8 cellular contexts compared by ENCODE assay signal in the genomic region with DNA sequence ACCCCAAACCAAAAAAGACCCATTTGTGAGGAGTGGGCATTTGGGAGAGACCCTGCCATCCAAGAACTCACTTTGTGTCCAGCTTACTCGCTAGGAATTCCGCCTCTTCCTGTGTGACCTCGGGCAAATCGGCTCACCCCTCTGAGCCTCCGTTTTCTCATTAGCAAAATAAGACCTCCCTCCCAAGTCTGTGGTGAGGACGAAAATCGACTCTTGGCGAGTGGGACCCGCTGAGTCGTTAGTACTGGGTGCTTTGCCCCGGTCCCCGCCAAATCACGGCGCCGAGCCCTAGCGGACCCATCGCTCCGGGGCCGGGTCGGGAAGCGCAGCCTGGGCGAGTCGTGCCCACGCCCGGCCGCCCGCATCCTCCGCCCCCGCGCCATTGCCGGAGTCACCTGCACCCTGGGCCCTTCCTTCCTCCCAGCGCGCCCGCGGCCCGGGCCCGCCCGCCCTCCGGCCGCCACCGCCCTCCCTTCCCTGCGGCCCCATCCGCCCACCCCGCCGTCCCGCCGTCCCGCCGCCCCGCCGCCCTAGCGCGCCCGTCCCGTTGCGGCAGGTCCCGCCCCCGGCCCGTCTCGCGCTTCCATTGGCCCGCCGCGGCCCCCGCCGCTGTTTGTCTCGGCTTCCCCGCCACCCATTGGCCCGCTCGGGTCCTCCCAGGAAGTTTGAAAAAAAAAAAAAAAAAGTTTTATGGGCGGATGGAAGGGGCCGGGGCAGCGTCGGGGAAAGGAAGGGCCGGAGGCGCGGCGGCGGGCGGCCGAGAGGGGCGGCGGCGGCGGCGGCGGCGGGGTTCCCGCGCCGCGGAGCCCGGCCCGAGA. TPM values are rescaled to one million over a fixed set of nuclear protein-coding genes. Genes with fewer than 3 reads are reported as not detected.
DNase-seq lines count a peak whose midpoint lies in the region; ATAC-seq and TF ChIP-seq lines count a peak whose summit lies in the region.

No MANE protein-coding gene starts in this region.

- H2AFZ ChIP-seq in ACC112 (ENCODE audit: low read length, unreplicated experiment) = peak overlapping the region; percentile 38

- DNase-seq in NCI-H82 treated with DMSO at 0.1 percent for 48 hours (lab: John Stamatoyannopoulos, UW; ENCODE audit: unreplicated experiment) (peak; percentile 36), lung (ENCODE audit: low spot score) (peak; percentile 91)
- peak; percentile 56 to 82 for DNase-seq in activated CD8-positive, alpha-beta memory T cell treated with anti-CD3 and anti-CD28 coated beads for 1 hour (ENCODE audit: extremely low read depth in 1 of 2, low read depth in 1 of 2)
- peak; percentile 86 to 90 for DNase-seq in stimulated activated CD4-positive, alpha-beta T cell treated with anti-CD3 and anti-CD28 coated beads, Interleukin-4, amount 100 ng/mL, for 48 hours (ENCODE audit: low read depth in 2 of 2)

- TF ChIP-seq CTCF in lung (IDR thresholded peaks at IDR 0.05; ENCODE audit: control extremely low read depth, extremely low read depth) = no peak

- ATAC-seq in GM18907 (IDR thresholded peaks at IDR 0.05; ENCODE audit: unreplicated experiment) = peak; percentile 65
- ATAC-seq in HG03342 (IDR thresholded peaks at IDR 0.05; ENCODE audit: unreplicated experiment) = peak; percentile 58
- ATAC-seq in lung (ENCODE audit: insufficient read depth, low FRiP score) = peak; percentile 88

- H3K27ac ChIP-seq in ACC112 (ENCODE audit: low read depth, low read length) (peak overlapping the region; percentile 96), ectodermal cell (ENCODE audit: insufficient read depth, low read depth, low read length, poor library complexity, severe bottlenecking) (no peak overlapping the region), lung (ENCODE audit: low read depth in 1 of 2, low read length in 1 of 2) (peak overlapping the region; percentile 98 to 99)

- H3K27me3 ChIP-seq in ACC112 (ENCODE audit: insufficient read depth, low read length) = no peaks in the 10 kb centered on the region
- no peaks in the 10 kb centered on the region for H3K27me3 ChIP-seq in ectodermal cell (ENCODE audit: control insufficient read depth, insufficient read depth, low read length, poor library complexity, severe bottlenecking)
- H3K27me3 ChIP-seq in lung (ENCODE audit: control insufficient read depth, insufficient read depth) = no peaks in the 10 kb centered on the region

- H3K4me1 ChIP-seq in ACC112 (ENCODE audit: control insufficient read depth, insufficient read depth, low read length, unreplicated experiment) = peaks cover 70% of the 10 kb centered on the region
- peaks cover 17% of the 10 kb centered on the region for H3K4me1 ChIP-seq in ectodermal cell (ENCODE audit: control insufficient read depth, insufficient read depth, low read length)
- H3K4me1 ChIP-seq in lung (ENCODE audit: control insufficient read depth in 2 of 2, insufficient read depth in 2 of 2, low read length in 2 of 2) = peaks cover 16 to 30% of the 10 kb centered on the region in 2 donors

- 0% methylated on average over 90 to 93 of the region's 94 CpGs for WGBS in ectodermal cell, 2 experiments
- WGBS in lung, 2 donors = 0 to 1% methylated on average over 49 to 94 of the region's 94 CpGs

- H3K4me3 ChIP-seq in ACC112 (ENCODE audit: low read depth, low read length) (peak overlapping the region; percentile 98), ectodermal cell (ENCODE audit: insufficient read depth, low read depth, low read length) (peak overlapping the region; percentile 94), lung (peak overlapping the region; percentile 95)

- H3K9me3 ChIP-seq in ectodermal cell (ENCODE audit: control insufficient read depth, low read length) (no peaks in the 10 kb centered on the region), lung (ENCODE audit: control insufficient read depth in 2 of 2, insufficient read depth in 1 of 2, low read length in 1 of 2) (no peaks in the 10 kb centered on the region)

- H3K36me3 ChIP-seq in ACC112 (ENCODE audit: insufficient read depth, low read length) (no peaks in the 10 kb centered on the region), ectodermal cell (ENCODE audit: control insufficient read depth, insufficient read depth, low read length) (no peaks in the 10 kb centered on the region), lung (ENCODE audit: control insufficient read depth in 2 of 2, insufficient read depth in 2 of 2, low read length in 2 of 2) (peaks cover 0 to 5% of the 10 kb centered on the region in 2 donors)

- H3K79me2 ChIP-seq in ACC112 (ENCODE audit: control insufficient read depth, insufficient read depth, low read length, unreplicated experiment) = peaks cover 47% of the 10 kb centered on the region

RNA-seq across cellular contexts. Expression of gene TRIOBP, which starts 48.9 kb away (rescaled TPM):
- polyA plus RNA-seq in ectodermal cell (2013, experiment 1 of 4) = 48.7 TPM
- polyA plus RNA-seq in ectodermal cell (2013, experiment 2 of 4) = 47.7 TPM
- polyA plus RNA-seq in ectodermal cell (2013, experiment 3 of 4) = 45.2 TPM
- polyA plus RNA-seq in ectodermal cell (2013, experiment 4 of 4) = 47.4 TPM
- total RNA-seq in lung = 100 to 1,000 TPM in 1 of 2 donors, 10 to 100 TPM in 1; 99.3 to 105 TPM
- polyA plus RNA-seq in lung = 10 to 100 TPM; 37.1 to 70.7 TPM

RNA-seq across cellular contexts. Expression of gene NOL12, which starts 59.6 kb away (rescaled TPM):
- polyA plus RNA-seq in ectodermal cell (2013, experiment 1 of 4) = 25.7 TPM
- 25.1 TPM for polyA plus RNA-seq in ectodermal cell (2013, experiment 2 of 4)
- 28.9 TPM for polyA plus RNA-seq in ectodermal cell (2013, experiment 3 of 4)
- 24.2 TPM for polyA plus RNA-seq in ectodermal cell (2013, experiment 4 of 4)
- total RNA-seq in lung = 10 to 100 TPM; 14.5 to 27.4 TPM
- polyA plus RNA-seq in lung = 10 to 100 TPM; 31.5 to 37.0 TPM

Comparison
In these comparisons a context has a peak if more than half of its experiments do, and no peak if none do; other contexts are left out.
1. DNase-seq: peak in every context shown above with its lines; median percentile 91 in lung; 88 in stimulated activated CD4-positive, alpha-beta T cell treated with anti-CD3 and anti-CD28 coated beads, Interleukin-4, amount 100 ng/mL, for 48 hours; 69 in activated CD8-positive, alpha-beta memory T cell treated with anti-CD3 and anti-CD28 coated beads for 1 hour; 36 in NCI-H82 treated with DMSO at 0.1 percent for 48 hours.